Comparison of ENCODE assay signal across 21 cellular contexts in genomic region chr17:16511515-16511914, GRCh38.
"Had no signal": no experiment of that assay in that cellular context is flagged by ENCODE, and none has a peak within 500 bp of the region (broad histone marks: within the 10 kb centered on the region; RNA-seq: fewer than 3 reads in every experiment).

No MANE protein-coding gene starts in this region.

- H3K4me3 Mint-ChIP-seq: activated CD4-positive, alpha-beta T cell treated with anti-CD3 and anti-CD28 coated beads for 36 hours; activated T-helper 1 cell treated with anti-CD3 and anti-CD28 coated beads, Interleukin-12 subunit alpha, Interleukin-12 subunit beta, Interleukin-2, Interleukin-4 antibody, amounts not matched to agents 30 ng/mL and 10 ng/mL and 1 ng/mL, durations not matched to agents 14 hours and 24 hours and 36 hours; dendritic cell treated with granulocyte-macrophage colony-stimulating factor and Interleukin-4, amounts not matched to agents 40 ng/mL and 50 ng/mL, for 4 days; effector memory CD8-positive, alpha-beta T cell; naive B cell; stimulated activated memory B cell treated with anti-CD40 and anti-IgM and Interleukin-4, amounts not matched to agents 10 μg/mL and 1 μg/mL and 100 μg/mL, for 72 hours; T-helper 2 cell treated with Interferon-gamma antibody and Interleukin-4, amounts not matched to agents 5 μg/mL and 100 μg/mL, for 36 hours; type B pancreatic cell had no signal

- H3K27me3 ChIP-seq: cardiac muscle cell, sigmoid colon, testis had no signal

- H3K27ac ChIP-seq: cardiac muscle cell, sigmoid colon, testis had no signal

- DNase-seq: activated CD4-positive, alpha-beta T cell treated with anti-CD3 and anti-CD28 coated beads for 36 hours; activated CD4-positive, alpha-beta T cell treated with anti-CD3 and anti-CD28 coated beads, Interleukin-2, amount 50 U/mL, for 48 hours; activated gamma-delta T cell treated with Interleukin-2 at 50 U/mL for 16 hours; amniotic stem cell; effector memory CD8-positive, alpha-beta T cell; kidney; left lung; naive B cell; nucleus accumbens; sigmoid colon; stimulated activated CD4-positive, alpha-beta T cell treated with anti-CD3 and anti-CD28 coated beads, Interleukin-4, amount 100 ng/mL, for 4 hours; testis had no signal

- H3K36me3 Mint-ChIP-seq: activated naive CD4-positive, alpha-beta T cell treated with anti-CD3 and anti-CD28 coated beads, Interleukin-2, amount 50 U/mL, for 72 hours; naive B cell; stimulated activated memory B cell treated with anti-CD40 and anti-IgM and Interleukin-4, amounts not matched to agents 10 μg/mL and 1 μg/mL and 100 μg/mL, for 72 hours; type B pancreatic cell had no signal

- H3K4me3 ChIP-seq: cardiac muscle cell, left lung, sigmoid colon, spleen, testis had no signal

- ATAC-seq: activated CD4-positive, alpha-beta T cell treated with anti-CD3 and anti-CD28 coated beads for 36 hours; activated naive CD4-positive, alpha-beta T cell treated with anti-CD3 and anti-CD28 coated beads, Interleukin-2, amount 50 U/mL, for 72 hours; effector memory CD8-positive, alpha-beta T cell; left lung; stimulated activated memory B cell treated with anti-CD40 and anti-IgM and Interleukin-4, amounts not matched to agents 10 μg/mL and 1 μg/mL and 100 μg/mL, for 72 hours had no signal

- H3K36me3 ChIP-seq: cardiac muscle cell, left lung, sigmoid colon, spleen had no signal

- H3K9me3 ChIP-seq: left lung, sigmoid colon, spleen, testis had no signal

- H3K9me3 Mint-ChIP-seq: activated naive CD4-positive, alpha-beta T cell treated with anti-CD3 and anti-CD28 coated beads, Interleukin-2, amount 50 U/mL, for 72 hours; activated T-helper 1 cell treated with anti-CD3 and anti-CD28 coated beads, Interleukin-12 subunit alpha, Interleukin-12 subunit beta, Interleukin-2, Interleukin-4 antibody, amounts not matched to agents 30 ng/mL and 10 ng/mL and 1 ng/mL, durations not matched to agents 14 hours and 24 hours and 36 hours; dendritic cell treated with granulocyte-macrophage colony-stimulating factor and Interleukin-4, amounts not matched to agents 40 ng/mL and 50 ng/mL, for 4 days; effector memory CD8-positive, alpha-beta T cell; naive B cell; stimulated activated memory B cell treated with anti-CD40 and anti-IgM and Interleukin-4, amounts not matched to agents 10 μg/mL and 1 μg/mL and 100 μg/mL, for 72 hours; T-helper 2 cell treated with Interferon-gamma antibody and Interleukin-4, amounts not matched to agents 5 μg/mL and 100 μg/mL, for 36 hours; type B pancreatic cell had no signal

- H3K27ac Mint-ChIP-seq: activated CD4-positive, alpha-beta T cell treated with anti-CD3 and anti-CD28 coated beads for 36 hours; activated T-helper 1 cell treated with anti-CD3 and anti-CD28 coated beads, Interleukin-12 subunit alpha, Interleukin-12 subunit beta, Interleukin-2, Interleukin-4 antibody, amounts not matched to agents 30 ng/mL and 10 ng/mL and 1 ng/mL, durations not matched to agents 14 hours and 24 hours and 36 hours; dendritic cell treated with granulocyte-macrophage colony-stimulating factor and Interleukin-4, amounts not matched to agents 40 ng/mL and 50 ng/mL, for 4 days; stimulated activated memory B cell treated with anti-CD40 and anti-IgM and Interleukin-4, amounts not matched to agents 10 μg/mL and 1 μg/mL and 100 μg/mL, for 72 hours; T-helper 2 cell treated with Interferon-gamma antibody and Interleukin-4, amounts not matched to agents 5 μg/mL and 100 μg/mL, for 36 hours; type B pancreatic cell had no signal

- FAIRE-seq: kidney, TTC549 had no signal
